26 cellular contexts compared by ENCODE assay signal in genomic region chr9:86064220-86064619, GRCh38. TPM values are rescaled to one million over a fixed set of nuclear protein-coding genes. Genes with fewer than 3 reads are reported as not detected.
DNase-seq lines count a peak whose midpoint lies in the region; ATAC-seq and TF ChIP-seq lines count a peak whose summit lies in the region.
"Had no signal": no experiment of that assay in that cellular context is flagged by ENCODE, and none has a peak within 500 bp of the region (broad histone marks: within the 10 kb centered on the region; RNA-seq: fewer than 3 reads in every experiment).

No MANE protein-coding gene starts in this region.

- peak overlapping the region in 2 of 3 experiments; percentile 2 to 46 for H3K27ac Mint-ChIP-seq in nephron
- H3K27ac Mint-ChIP-seq: activated naive CD8-positive, alpha-beta T cell; naive thymus-derived CD4-positive, alpha-beta T cell had no signal

- H3K27me3 Mint-ChIP-seq in nephron (ENCODE audit: low read depth): no peaks in the 10 kb centered on the region

- no peak overlapping the region for H3K4me3 Mint-ChIP-seq in nephron
- H3K4me3 Mint-ChIP-seq: activated naive CD8-positive, alpha-beta T cell; naive thymus-derived CD4-positive, alpha-beta T cell had no signal

- H3K4me1 Mint-ChIP-seq in nephron: peaks cover 5% of the 10 kb centered on the region

- peak; percentile 56 for DNase-seq in DMS 273 treated with DMSO at 0.1 percent for 48 hours (lab: John Stamatoyannopoulos, UW)
- peak; percentile 91 for DNase-seq in NCI-H2171 treated with DMSO at 0.1 percent for 48 hours (lab: John Stamatoyannopoulos, UW)
- DNase-seq in body of pancreas: peak in 3 of 4 donors; percentile 20 to 34 (median 27)
- DNase-seq: activated CD4-positive, alpha-beta T cell treated with anti-CD3 and anti-CD28 coated beads for 48 hours; activated CD8-positive, alpha-beta memory T cell treated with anti-CD3 and anti-CD28 coated beads for 24 hours; activated effector memory CD4-positive, alpha-beta T cell treated with Interleukin-2 at 50 U/mL for 16 hours; aorta; BE2C; DMS79; GF-D8; midbrain; naive thymus-derived CD4-positive, alpha-beta T cell; NCI-H2029; NCI-H510A treated with DMSO at 0.1 percent for 48 hours; Peyer's patch; SHP77 treated with DMSO at 0.1 percent for 48 hours; stomach; T-helper 9 cell; thyroid gland had no signal

- WGBS in body of pancreas, 2 donors: 54 to 58% methylated on average over 2 of the region's 2 CpGs

- H3K27ac ChIP-seq in body of pancreas: peak overlapping the region in 3 of 4 donors; percentile 43 to 73 (median 66)
- H3K27ac ChIP-seq: skin epidermis, thyroid gland, VCaP had no signal

- no peak for TF ChIP-seq POLR2A in body of pancreas (IDR thresholded peaks at IDR 0.05)

- ATAC-seq in body of pancreas: no peak
- ATAC-seq in HG03039 (IDR thresholded peaks at IDR 0.05; ENCODE audit: unreplicated experiment): no peak
- no peak for ATAC-seq in GM19452 (IDR thresholded peaks at IDR 0.05; ENCODE audit: unreplicated experiment)
- ATAC-seq in GM21447 (IDR thresholded peaks at IDR 0.05; ENCODE audit: unreplicated experiment): no peak
- ATAC-seq: naive thymus-derived CD4-positive, alpha-beta T cell had no signal

- H3K27me3 ChIP-seq in body of pancreas: no peaks in the 10 kb centered on the region
- H3K27me3 ChIP-seq: BE2C, Peyer's patch, stomach, thyroid gland had no signal

- H3K9me3 ChIP-seq in body of pancreas: no peaks in the 10 kb centered on the region
- H3K9me3 ChIP-seq: BE2C, Peyer's patch, stomach, thyroid gland had no signal

- intact Hi-C loops in body of pancreas (cut with DNase I): no loop called here

- no peaks in the 10 kb centered on the region for H3K36me3 ChIP-seq in body of pancreas (replicated peaks in 1 of 2; ENCODE audit: insufficient read depth in 1 of 2, low read depth in 2 of 2)
- H3K36me3 ChIP-seq: Peyer's patch, thyroid gland had no signal

- no peaks in the 10 kb centered on the region for H3K9me3 Mint-ChIP-seq in nephron

- peaks cover 21% of the 10 kb centered on the region for H3K4me1 ChIP-seq in body of pancreas
- H3K4me1 ChIP-seq: thyroid gland had no signal

- H3K36me3 Mint-ChIP-seq in nephron (ENCODE audit: low read depth): peaks cover 37% of the 10 kb centered on the region
- H3K36me3 Mint-ChIP-seq: activated naive CD8-positive, alpha-beta T cell; naive thymus-derived CD4-positive, alpha-beta T cell had no signal

- no peak for TF ChIP-seq CTCF in body of pancreas (IDR thresholded peaks at IDR 0.05)
- TF ChIP-seq CTCF in nephron (IDR thresholded peaks at IDR 0.05; ENCODE audit: unreplicated experiment in 3 of 3): no peak

- H3K4me3 ChIP-seq in body of pancreas: no peak overlapping the region
- H3K4me3 ChIP-seq: skin epidermis, thyroid gland had no signal

RNA-seq across cellular contexts. Expression of gene GOLM1, which starts 35.1 kb away (rescaled TPM):
- 10 to 100 TPM; 29.0 to 36.6 TPM for total RNA-seq in body of pancreas

Comparison
In these comparisons a context has a peak if more than half of its experiments do, and no peak if none do; other contexts are left out.
1. DNase-seq: peak in every context shown above with its lines; median percentile 91 in NCI-H2171 treated with DMSO at 0.1 percent for 48 hours; 56 in DMS 273 treated with DMSO at 0.1 percent for 48 hours; 27 in body of pancreas.